Comparison of ENCODE assay signal across 2 cellular contexts in the genomic region with DNA sequence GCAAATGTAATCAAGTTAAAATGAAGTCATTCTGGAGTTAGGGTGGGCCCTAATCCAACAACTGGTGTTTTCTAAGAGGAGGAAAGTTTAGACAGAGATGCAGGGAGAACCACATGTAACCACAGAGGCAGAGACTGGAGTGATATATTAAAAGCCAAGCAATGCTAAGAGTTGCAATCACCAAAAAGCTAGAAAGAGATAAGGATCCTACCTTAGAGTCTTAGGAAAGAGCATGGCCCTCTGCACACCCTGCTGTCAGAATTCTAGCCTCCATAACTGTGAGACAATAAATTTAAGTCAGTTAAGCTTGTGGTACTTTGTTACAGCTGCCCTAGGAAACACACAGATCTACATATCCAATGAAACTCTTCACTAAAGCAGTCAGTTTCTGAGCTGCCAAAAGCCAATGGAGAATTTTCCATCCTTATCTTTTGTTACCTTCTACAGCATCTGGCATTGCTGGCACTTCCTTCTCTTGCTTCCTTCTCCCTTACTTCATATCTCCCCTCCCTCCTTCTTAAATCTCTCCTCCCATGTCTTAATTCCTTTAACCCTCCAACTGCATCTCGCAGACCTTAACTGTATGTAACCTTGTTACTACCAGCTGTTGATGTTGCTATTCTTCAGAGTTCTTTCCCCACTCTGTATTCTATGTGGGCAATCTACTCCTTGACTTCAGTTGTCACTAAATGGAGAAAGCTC.
TF ChIP-seq lines count a peak whose summit lies in the region.

No MANE protein-coding gene starts in this region.

TF ChIP-seq in SK-N-SH, 30 proteins besides CTCF, POLR2A, EP300 and RAD21:
- TF ChIP-seq, protein P1, sequence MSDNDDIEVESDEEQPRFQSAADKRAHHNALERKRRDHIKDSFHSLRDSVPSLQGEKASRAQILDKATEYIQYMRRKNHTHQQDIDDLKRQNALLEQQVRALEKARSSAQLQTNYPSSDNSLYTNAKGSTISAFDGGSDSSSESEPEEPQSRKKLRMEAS (IDR thresholded peaks at IDR 0.05; ENCODE audit: low read depth) = no peak
- TF ChIP-seq POLR2AphosphoS5 (IDR thresholded peaks at IDR 0.05; ENCODE audit: low read depth, low read length) = no peak
- no peak for TF ChIP-seq TEAD4 (IDR thresholded peaks at IDR 0.05; ENCODE audit: borderline replicate concordance, insufficient read depth)
- no peak for TF ChIP-seq FOXJ3 (CRISPR knock-in tag; IDR thresholded peaks at IDR 0.05)
- no peak for TF ChIP-seq SMC3 (IDR thresholded peaks at IDR 0.05; ENCODE audit: low read depth, low read length)
- TF ChIP-seq FOSL2 (IDR thresholded peaks at IDR 0.05; ENCODE audit: borderline replicate concordance, low read depth) = no peak
- no peak for TF ChIP-seq SIN3A (IDR thresholded peaks at IDR 0.05; ENCODE audit: borderline replicate concordance, low read depth, low read length)
- TF ChIP-seq MEF2A (IDR thresholded peaks at IDR 0.05; ENCODE audit: borderline replicate concordance, low read depth) = no peak
- TF ChIP-seq, protein P2, sequence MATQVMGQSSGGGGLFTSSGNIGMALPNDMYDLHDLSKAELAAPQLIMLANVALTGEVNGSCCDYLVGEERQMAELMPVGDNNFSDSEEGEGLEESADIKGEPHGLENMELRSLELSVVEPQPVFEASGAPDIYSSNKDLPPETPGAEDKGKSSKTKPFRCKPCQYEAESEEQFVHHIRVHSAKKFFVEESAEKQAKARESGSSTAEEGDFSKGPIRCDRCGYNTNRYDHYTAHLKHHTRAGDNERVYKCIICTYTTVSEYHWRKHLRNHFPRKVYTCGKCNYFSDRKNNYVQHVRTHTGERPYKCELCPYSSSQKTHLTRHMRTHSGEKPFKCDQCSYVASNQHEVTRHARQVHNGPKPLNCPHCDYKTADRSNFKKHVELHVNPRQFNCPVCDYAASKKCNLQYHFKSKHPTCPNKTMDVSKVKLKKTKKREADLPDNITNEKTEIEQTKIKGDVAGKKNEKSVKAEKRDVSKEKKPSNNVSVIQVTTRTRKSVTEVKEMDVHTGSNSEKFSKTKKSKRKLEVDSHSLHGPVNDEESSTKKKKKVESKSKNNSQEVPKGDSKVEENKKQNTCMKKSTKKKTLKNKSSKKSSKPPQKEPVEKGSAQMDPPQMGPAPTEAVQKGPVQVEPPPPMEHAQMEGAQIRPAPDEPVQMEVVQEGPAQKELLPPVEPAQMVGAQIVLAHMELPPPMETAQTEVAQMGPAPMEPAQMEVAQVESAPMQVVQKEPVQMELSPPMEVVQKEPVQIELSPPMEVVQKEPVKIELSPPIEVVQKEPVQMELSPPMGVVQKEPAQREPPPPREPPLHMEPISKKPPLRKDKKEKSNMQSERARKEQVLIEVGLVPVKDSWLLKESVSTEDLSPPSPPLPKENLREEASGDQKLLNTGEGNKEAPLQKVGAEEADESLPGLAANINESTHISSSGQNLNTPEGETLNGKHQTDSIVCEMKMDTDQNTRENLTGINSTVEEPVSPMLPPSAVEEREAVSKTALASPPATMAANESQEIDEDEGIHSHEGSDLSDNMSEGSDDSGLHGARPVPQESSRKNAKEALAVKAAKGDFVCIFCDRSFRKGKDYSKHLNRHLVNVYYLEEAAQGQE (IDR thresholded peaks at IDR 0.05; ENCODE audit: low read depth, low read length) = no peak
- TF ChIP-seq CHD2 (IDR thresholded peaks at IDR 0.05; ENCODE audit: low read length, partially characterized antibody) = no peak
- no peak for TF ChIP-seq GATA2 (CRISPR knock-in tag; IDR thresholded peaks at IDR 0.05)
- TF ChIP-seq FOXM1 (IDR thresholded peaks at IDR 0.05; ENCODE audit: low read depth) = no peak
- TF ChIP-seq GABPA (IDR thresholded peaks at IDR 0.05; ENCODE audit: low read depth) = no peak
- TF ChIP-seq, protein P3, sequence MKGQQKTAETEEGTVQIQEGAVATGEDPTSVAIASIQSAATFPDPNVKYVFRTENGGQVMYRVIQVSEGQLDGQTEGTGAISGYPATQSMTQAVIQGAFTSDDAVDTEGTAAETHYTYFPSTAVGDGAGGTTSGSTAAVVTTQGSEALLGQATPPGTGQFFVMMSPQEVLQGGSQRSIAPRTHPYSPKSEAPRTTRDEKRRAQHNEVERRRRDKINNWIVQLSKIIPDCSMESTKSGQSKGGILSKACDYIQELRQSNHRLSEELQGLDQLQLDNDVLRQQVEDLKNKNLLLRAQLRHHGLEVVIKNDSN (IDR thresholded peaks at IDR 0.05; ENCODE audit: borderline replicate concordance, low read depth) = no peak
- no peak for TF ChIP-seq RXRA (IDR thresholded peaks at IDR 0.05; ENCODE audit: borderline replicate concordance, low read depth)

TF ChIP-seq in SK-N-SH treated with all-trans-retinoic acid at 6 μM for 48 hours, 23 proteins besides CTCF, POLR2A, EP300 and RAD21:
- TF ChIP-seq OSR1 (CRISPR knock-in tag; IDR thresholded peaks at IDR 0.05) = no peak
- TF ChIP-seq, protein P4, sequence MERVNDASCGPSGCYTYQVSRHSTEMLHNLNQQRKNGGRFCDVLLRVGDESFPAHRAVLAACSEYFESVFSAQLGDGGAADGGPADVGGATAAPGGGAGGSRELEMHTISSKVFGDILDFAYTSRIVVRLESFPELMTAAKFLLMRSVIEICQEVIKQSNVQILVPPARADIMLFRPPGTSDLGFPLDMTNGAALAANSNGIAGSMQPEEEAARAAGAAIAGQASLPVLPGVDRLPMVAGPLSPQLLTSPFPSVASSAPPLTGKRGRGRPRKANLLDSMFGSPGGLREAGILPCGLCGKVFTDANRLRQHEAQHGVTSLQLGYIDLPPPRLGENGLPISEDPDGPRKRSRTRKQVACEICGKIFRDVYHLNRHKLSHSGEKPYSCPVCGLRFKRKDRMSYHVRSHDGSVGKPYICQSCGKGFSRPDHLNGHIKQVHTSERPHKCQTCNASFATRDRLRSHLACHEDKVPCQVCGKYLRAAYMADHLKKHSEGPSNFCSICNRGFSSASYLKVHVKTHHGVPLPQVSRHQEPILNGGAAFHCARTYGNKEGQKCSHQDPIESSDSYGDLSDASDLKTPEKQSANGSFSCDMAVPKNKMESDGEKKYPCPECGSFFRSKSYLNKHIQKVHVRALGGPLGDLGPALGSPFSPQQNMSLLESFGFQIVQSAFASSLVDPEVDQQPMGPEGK (CRISPR knock-in tag; IDR thresholded peaks at IDR 0.05; ENCODE audit: borderline replicate concordance) = no peak
TF ChIP-seq in SK-N-SH treated with all-trans-retinoic acid at 6 μM for 48 hours: peak in this region for 0.
